Comparison of ENCODE assay signal across 8 cellular contexts in genomic region chr7:27199820-27200760, GRCh38. TPM values are rescaled to one million over a fixed set of nuclear protein-coding genes. Genes with fewer than 3 reads are reported as not detected.
DNase-seq lines count a peak whose midpoint lies in the region; ATAC-seq and TF ChIP-seq lines count a peak whose summit lies in the region.

TSS of gene HOXA13 (minus strand) at chr7:27200091. CDS start at chr7:27200077, 14 bp downstream.

- H4K20me1 ChIP-seq in hepatocyte (ENCODE audit: insufficient read depth, poor library complexity, severe bottlenecking) = peaks cover 27% of the 10 kb centered on the region

- H3K9me3 ChIP-seq in MG63 (no peaks in the 10 kb centered on the region), hepatocyte (ENCODE audit: low read depth) (no peaks in the 10 kb centered on the region)

- H3K4me3 ChIP-seq in MG63 (peak within 1 kb of the TSS; percentile 51), hepatocyte (peak within 1 kb of the TSS; percentile 59)

- peak; percentile 58 for ATAC-seq in stimulated activated memory B cell treated with anti-CD40 and anti-IgM and Interleukin-4, amounts not matched to agents 10 μg/mL and 1 μg/mL and 100 μg/mL, for 72 hours
- ATAC-seq in GM19395 (IDR thresholded peaks at IDR 0.05; ENCODE audit: unreplicated experiment) = no peak

- peak within 1 kb of the TSS; percentile 82 for H3K27ac ChIP-seq in hepatocyte

- peaks cover 65% of the 10 kb centered on the region for H3K27me3 Mint-ChIP-seq in activated naive CD4-positive, alpha-beta T cell treated with anti-CD3 and anti-CD28 coated beads, Interleukin-2, amount 50 U/mL, for 24 hours
- H3K27me3 Mint-ChIP-seq in stimulated activated memory B cell treated with anti-CD40 and anti-IgM and Interleukin-4, amounts not matched to agents 10 μg/mL and 1 μg/mL and 100 μg/mL, for 72 hours = peaks cover 79% of the 10 kb centered on the region

- H3K36me3 ChIP-seq in MG63 (no peaks in the 10 kb centered on the region), hepatocyte (replicated peaks; ENCODE audit: insufficient read depth, low read depth) (no peaks in the 10 kb centered on the region)

- 1% methylated on average over 72 of the region's 105 CpGs for WGBS in hepatocyte (ENCODE audit: low lambda C conversion rate, missing lambda C conversion rate)

- no peaks in the 10 kb centered on the region for H3K36me3 Mint-ChIP-seq in activated naive CD4-positive, alpha-beta T cell treated with anti-CD3 and anti-CD28 coated beads, Interleukin-2, amount 50 U/mL, for 24 hours
- H3K36me3 Mint-ChIP-seq in stimulated activated memory B cell treated with anti-CD40 and anti-IgM and Interleukin-4, amounts not matched to agents 10 μg/mL and 1 μg/mL and 100 μg/mL, for 72 hours = no peaks in the 10 kb centered on the region

- no peaks in the 10 kb centered on the region for H3K9me2 ChIP-seq in hepatocyte (replicated peaks; ENCODE audit: insufficient read depth)

- H3K4me1 ChIP-seq in hepatocyte (ENCODE audit: insufficient read depth) = peaks cover under 1% of the 10 kb centered on the region

- H3K4me2 ChIP-seq in hepatocyte = peak within 1 kb of the TSS; percentile 96

- peaks cover 80% of the 10 kb centered on the region for H3K79me2 ChIP-seq in hepatocyte

- H3K4me3 Mint-ChIP-seq in activated naive CD4-positive, alpha-beta T cell treated with anti-CD3 and anti-CD28 coated beads, Interleukin-2, amount 50 U/mL, for 24 hours = peak within 1 kb of the TSS; percentile 82
- peak within 1 kb of the TSS; percentile 83 for H3K4me3 Mint-ChIP-seq in stimulated activated memory B cell treated with anti-CD40 and anti-IgM and Interleukin-4, amounts not matched to agents 10 μg/mL and 1 μg/mL and 100 μg/mL, for 72 hours

- no peak for TF ChIP-seq CTCF in hepatocyte (IDR thresholded peaks at IDR 0.05; ENCODE audit: poor library complexity)

- peaks cover 38% of the 10 kb centered on the region for H3K4me1 Mint-ChIP-seq in activated naive CD4-positive, alpha-beta T cell treated with anti-CD3 and anti-CD28 coated beads, Interleukin-2, amount 50 U/mL, for 24 hours
- peaks cover 36% of the 10 kb centered on the region for H3K4me1 Mint-ChIP-seq in stimulated activated memory B cell treated with anti-CD40 and anti-IgM and Interleukin-4, amounts not matched to agents 10 μg/mL and 1 μg/mL and 100 μg/mL, for 72 hours

- no peak within 1 kb of the TSS for H3K27ac Mint-ChIP-seq in activated naive CD4-positive, alpha-beta T cell treated with anti-CD3 and anti-CD28 coated beads, Interleukin-2, amount 50 U/mL, for 24 hours
- no peak within 1 kb of the TSS for H3K27ac Mint-ChIP-seq in stimulated activated memory B cell treated with anti-CD40 and anti-IgM and Interleukin-4, amounts not matched to agents 10 μg/mL and 1 μg/mL and 100 μg/mL, for 72 hours

- H2AFZ ChIP-seq in hepatocyte = no peak within 1 kb of the TSS

- H3K27me3 ChIP-seq in MG63 (peaks cover 14% of the 10 kb centered on the region; the same call in 1 of the 2 replicates), hepatocyte (peaks cover 80% of the 10 kb centered on the region)

- H3K9me3 Mint-ChIP-seq in activated naive CD4-positive, alpha-beta T cell treated with anti-CD3 and anti-CD28 coated beads, Interleukin-2, amount 50 U/mL, for 24 hours = no peaks in the 10 kb centered on the region
- H3K9me3 Mint-ChIP-seq in stimulated activated memory B cell treated with anti-CD40 and anti-IgM and Interleukin-4, amounts not matched to agents 10 μg/mL and 1 μg/mL and 100 μg/mL, for 72 hours = no peaks in the 10 kb centered on the region

- no peak for DNase-seq in activated naive CD4-positive, alpha-beta T cell (lab: John Stamatoyannopoulos, UW)
- DNase-seq in MG63 (peak; percentile 74), hepatocyte (ENCODE audit: low spot score) (peak; percentile 89), epidermal melanocyte (ENCODE audit: insufficient read length, low spot score) (no peak)
- DNase-seq in activated CD4-positive, CD25-positive, alpha-beta regulatory T cell treated with anti-CD3 and anti-CD28 coated beads, Interleukin-2, amount 50 U/mL, for 72 hours = peak; percentile 34

RNA-seq across cellular contexts. Expression of gene HOXA13, which starts in this region (rescaled TPM):
- 0.30 and 1.5 TPM in 2 replicates for total RNA-seq in MG63 (2014; rRNA removed; shearing (Covaris generic); ENCODE audit: low replicate concordance)
- total RNA-seq in hepatocyte = 13.0 and 14.2 TPM in 2 replicates
- polyA plus RNA-seq in hepatocyte = 6.1 and 6.2 TPM in 2 replicates

Comparison
In these comparisons a context has a peak if more than half of its experiments do, and no peak if none do; other contexts are left out.
1. DNase-seq: peak in MG63 (single experiment), activated CD4-positive, CD25-positive, alpha-beta regulatory T cell treated with anti-CD3 and anti-CD28 coated beads, Interleukin-2, amount 50 U/mL, for 72 hours (single experiment) and hepatocyte (single experiment); none in activated naive CD4-positive, alpha-beta T cell (0 of 4) and epidermal melanocyte (single experiment).